In genomic region chr15:75659928-75660645, GRCh38 we compare ENCODE assay signal across 11 cellular contexts. TPM values are rescaled to one million over a fixed set of nuclear protein-coding genes. Genes with fewer than 3 reads are reported as not detected.
DNase-seq lines count a peak whose midpoint lies in the region; ATAC-seq and TF ChIP-seq lines count a peak whose summit lies in the region.
"Had no signal": no experiment of that assay in that cellular context is flagged by ENCODE, and none has a peak within 500 bp of the region (broad histone marks: within the 10 kb centered on the region; RNA-seq: fewer than 3 reads in every experiment).

No MANE protein-coding gene starts in this region.

- DNase-seq in NCI-H82 (lab: John Stamatoyannopoulos, UW) (peak; percentile 76), NCI-H82 treated with DMSO at 0.1 percent for 48 hours (lab: John Stamatoyannopoulos, UW; ENCODE audit: unreplicated experiment) (no peak), mesothelial cell of epicardium (ENCODE audit: low spot score in 2 of 2, unreplicated experiment in 2 of 2) (no peak), tibial nerve (ENCODE audit: low spot score in 2 of 2) (no peak), foreskin melanocyte (no peak), A673 (ENCODE audit: low spot score) (no peak)
- DNase-seq: activated CD4-positive, alpha-beta T cell treated with anti-CD3 and anti-CD28 coated beads, Interleukin-2, amount 10 ng/mL, durations not matched to agents 24 days and 14 days; NCI-H510A had no signal

- H3K4me1 ChIP-seq in tibial nerve (peaks cover 0 to 70% (median 34%) of the 10 kb centered on the region in 4 donors), A673 (ENCODE audit: insufficient read depth, low read length, poor library complexity, severe bottlenecking) (no peaks in the 10 kb centered on the region)

- H3K27ac Mint-ChIP-seq in brain (peak overlapping the region; percentile 5 to 89 (median 71)), mesothelial cell of epicardium (peak overlapping the region; percentile 44)
- H3K27ac Mint-ChIP-seq: activated CD4-positive, alpha-beta T cell treated with anti-CD3 and anti-CD28 coated beads, Interleukin-2, amount 10 ng/mL, durations not matched to agents 24 days and 14 days; activated naive CD8-positive, alpha-beta T cell had no signal

- ATAC-seq in GM19023 (IDR thresholded peaks at IDR 0.05; ENCODE audit: unreplicated experiment), result no peak

- TF ChIP-seq CTCF in brain (conservative IDR thresholded peaks at IDR 0.05) (no peak), mesothelial cell of epicardium (IDR thresholded peaks at IDR 0.05; ENCODE audit: unreplicated experiment) (no peak), tibial nerve (IDR thresholded peaks at IDR 0.05) (no peak), A673 (conservative IDR thresholded peaks at IDR 0.05; ENCODE audit: low read depth, low read length) (no peak)

- BruUV-seq in A673 (replicated peaks; lab: Mats Ljungman, UMichigan), result no TSS peak

- peaks cover 0 to 51% (median 5%) of the 10 kb centered on the region in 3 donors for H3K36me3 ChIP-seq in tibial nerve
- no peaks in the 10 kb centered on the region for H3K36me3 ChIP-seq in A673 (ENCODE audit: insufficient read depth, low read length, poor library complexity, severe bottlenecking)

- H3K36me3 Mint-ChIP-seq in brain (no peaks in the 10 kb centered on the region), mesothelial cell of epicardium (no peaks in the 10 kb centered on the region)
- H3K36me3 Mint-ChIP-seq: activated naive CD8-positive, alpha-beta T cell had no signal

- TF ChIP-seq EP300 in tibial nerve (IDR thresholded peaks at IDR 0.05), result no peak

- POLR2A ChIA-PET in A673 (lab: Charles Lee; ENCODE audit: low non-redundant PET), result no interaction called here

- H3K4me1 Mint-ChIP-seq in brain (peaks cover 6% of the 10 kb centered on the region), mesothelial cell of epicardium (peaks cover 16% of the 10 kb centered on the region)
- H3K4me1 Mint-ChIP-seq: activated CD4-positive, alpha-beta T cell treated with anti-CD3 and anti-CD28 coated beads, Interleukin-2, amount 10 ng/mL, durations not matched to agents 24 days and 14 days had no signal

- intact Hi-C loops in A673 (cut with micrococcal nuclease; ENCODE audit: unreplicated experiment), result loop anchor here (10.0 kb wide), 1 partner anchor 635 kb away; the partner anchor contains the start of gene PPCDC

- H3K27me3 Mint-ChIP-seq in brain (peaks cover 5% of the 10 kb centered on the region), mesothelial cell of epicardium (ENCODE audit: low read depth) (no peaks in the 10 kb centered on the region)
- H3K27me3 Mint-ChIP-seq: activated CD4-positive, alpha-beta T cell treated with anti-CD3 and anti-CD28 coated beads, Interleukin-2, amount 10 ng/mL, durations not matched to agents 24 days and 14 days; activated naive CD8-positive, alpha-beta T cell had no signal

- CTCF ChIA-PET in A673 (lab: Charles Lee), result no interaction called here

- H3K27me3 ChIP-seq in tibial nerve, result no peaks in the 10 kb centered on the region
- H3K27me3 ChIP-seq in A673 (replicated peaks; ENCODE audit: insufficient read depth, low read depth, low read length, poor library complexity), result no peaks in the 10 kb centered on the region

- H3K4me3 ChIP-seq in tibial nerve (no peak overlapping the region), A673 (ENCODE audit: low read depth, low read length, poor library complexity, severe bottlenecking) (no peak overlapping the region)

- H3K27ac ChIP-seq in tibial nerve (peak overlapping the region; percentile 63 to 97 (median 86)), A673 (ENCODE audit: low read depth, low read length, poor library complexity, severe bottlenecking) (no peak overlapping the region)

- no peak for TF ChIP-seq POLR2A in tibial nerve (IDR thresholded peaks at IDR 0.05)

- H3K4me3 Mint-ChIP-seq in brain, result peak overlapping the region in 1 of 5 experiments; percentile 1
- H3K4me3 Mint-ChIP-seq in mesothelial cell of epicardium, result no peak overlapping the region
- H3K4me3 Mint-ChIP-seq: activated CD4-positive, alpha-beta T cell treated with anti-CD3 and anti-CD28 coated beads, Interleukin-2, amount 10 ng/mL, durations not matched to agents 24 days and 14 days; activated naive CD8-positive, alpha-beta T cell had no signal

- H3K9me3 ChIP-seq in tibial nerve (no peaks in the 10 kb centered on the region), A673 (ENCODE audit: low read depth, low read length, poor library complexity, severe bottlenecking) (no peaks in the 10 kb centered on the region)

- H3K9me3 Mint-ChIP-seq in brain (no peaks in the 10 kb centered on the region), mesothelial cell of epicardium (no peaks in the 10 kb centered on the region)
- H3K9me3 Mint-ChIP-seq: activated CD4-positive, alpha-beta T cell treated with anti-CD3 and anti-CD28 coated beads, Interleukin-2, amount 10 ng/mL, durations not matched to agents 24 days and 14 days had no signal

- WGBS in tibial nerve, 2 donors, result 62 to 63% methylated on average over 13 to 17 of the region's 17 CpGs

RNA-seq across cellular contexts. Expression of gene SNX33, which starts 12.4 kb away (rescaled TPM):
- 4.3 TPM for polyA plus RNA-seq in brain (ENCODE audit: insufficient read depth, low read depth, low replicate concordance)
- total RNA-seq in mesothelial cell of epicardium (22.1 to 23.3 TPM (median 22.8 TPM) in 3 replicates), tibial nerve (10 to 100 TPM; 29.7 to 44.9 (median 31.1) TPM), A673 (2021) (3.4 and 5.6 TPM in 2 replicates)

RNA-seq across cellular contexts. Expression of gene IMP3, which starts 20.1 kb away (rescaled TPM):
- 48.7 TPM for polyA plus RNA-seq in brain (ENCODE audit: insufficient read depth, low read depth, low replicate concordance)
- total RNA-seq in mesothelial cell of epicardium (38.6 to 43.6 TPM (median 39.0 TPM) in 3 replicates), tibial nerve (100 to 1,000 TPM; 163 to 179 (median 170) TPM), A673 (2021) (76.5 and 84.5 TPM in 2 replicates)

RNA-seq across cellular contexts. Expression of gene SNUPN, which starts 34.6 kb away (rescaled TPM):
- 21.8 TPM for polyA plus RNA-seq in brain (ENCODE audit: insufficient read depth, low read depth, low replicate concordance)
- 19.4 to 23.5 TPM (median 23.0 TPM) in 3 replicates for total RNA-seq in mesothelial cell of epicardium
- total RNA-seq in tibial nerve, result 10 to 100 TPM; 16.3 to 35.1 (median 23.7) TPM
- total RNA-seq in A673 (2021), result 32.8 and 34.6 TPM in 2 replicates

RNA-seq across cellular contexts. Expression of gene CSPG4, which starts 52.6 kb away (rescaled TPM):
- polyA plus RNA-seq in brain (ENCODE audit: insufficient read depth, low read depth, low replicate concordance), result 11.3 TPM
- 11.3 to 11.8 TPM (median 11.4 TPM) in 3 replicates for total RNA-seq in mesothelial cell of epicardium
- total RNA-seq in tibial nerve, result 100 to 1,000 TPM; 100 to 132 (median 115) TPM
- 0.11 and 0.22 TPM in 2 replicates for total RNA-seq in A673 (2021)
- total RNA-seq: activated CD4-positive, alpha-beta T cell treated with anti-CD3 and anti-CD28 coated beads, Interleukin-2, amount 10 ng/mL, durations not matched to agents 24 days and 14 days had no signal
